ENCODE assay signal across 1 cellular context in genomic region chr21:46207006-46207919, GRCh38.
TF ChIP-seq lines count a peak whose summit lies in the region.

No MANE protein-coding gene starts in this region.

TF ChIP-seq in K562, 482 proteins besides CTCF, POLR2A, EP300 and RAD21:
- TF ChIP-seq ELF1 (tag; IDR thresholded peaks at IDR 0.05) (no peak), ILF3 (IDR thresholded peaks at IDR 0.05; ENCODE audit: borderline replicate concordance) (no peak), HDAC8 (tag; IDR thresholded peaks at IDR 0.05) (no peak), ARHGAP35 (IDR thresholded peaks at IDR 0.05; ENCODE audit: partially characterized antibody) (no peak), POLR2G (IDR thresholded peaks at IDR 0.05; ENCODE audit: low read depth, low read length) (peak; percentile 52), RBM34 (IDR thresholded peaks at IDR 0.05; ENCODE audit: borderline replicate concordance, insufficient read depth, low read length) (no peak), KLF16 (IDR thresholded peaks at IDR 0.05) (no peak)
- TF ChIP-seq, protein P1, sequence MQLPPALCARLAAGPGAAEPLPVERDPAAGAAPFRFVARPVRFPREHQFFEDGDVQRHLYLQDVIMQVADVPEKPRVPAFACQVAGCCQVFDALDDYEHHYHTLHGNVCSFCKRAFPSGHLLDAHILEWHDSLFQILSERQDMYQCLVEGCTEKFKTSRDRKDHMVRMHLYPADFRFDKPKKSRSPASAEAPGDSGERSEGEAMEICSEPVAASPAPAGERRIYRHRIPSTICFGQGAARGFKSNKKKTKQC (CRISPR knock-in tag; IDR thresholded peaks at IDR 0.05), result no peak
